9 cellular contexts compared by ENCODE assay signal in the genomic region with DNA sequence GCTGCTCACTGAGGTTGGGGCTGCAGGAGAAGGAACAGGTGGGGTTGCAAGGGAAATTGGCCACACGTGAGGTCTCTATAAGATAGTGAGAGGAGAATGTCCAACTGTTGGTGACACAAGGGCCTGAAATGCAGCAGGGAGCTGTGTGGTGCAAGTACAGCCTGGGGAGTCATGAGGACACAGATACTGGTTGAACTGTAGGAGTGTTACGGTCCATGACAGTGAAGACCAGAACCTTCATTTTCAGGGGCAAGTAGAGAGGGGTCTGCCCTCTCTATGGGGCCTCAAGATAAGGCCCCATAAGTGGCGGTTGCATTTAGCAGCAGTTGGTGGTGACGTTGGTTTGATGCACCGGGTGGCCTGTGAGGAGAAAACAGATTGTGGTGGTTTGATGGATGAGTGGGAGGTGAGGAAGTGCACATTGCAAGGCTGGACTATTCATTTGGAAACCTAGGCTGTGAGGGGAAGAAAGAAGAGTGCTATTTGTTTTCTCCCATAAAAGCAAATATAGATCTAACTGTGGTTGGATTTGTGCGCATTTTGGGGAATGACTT. TPM values are rescaled to one million over a fixed set of nuclear protein-coding genes. Genes with fewer than 3 reads are reported as not detected.
DNase-seq lines count a peak whose midpoint lies in the region; ATAC-seq, FAIRE-seq and TF ChIP-seq lines count a peak whose summit lies in the region.
"Had no signal": no experiment of that assay in that cellular context is flagged by ENCODE, and none has a peak within 500 bp of the region (broad histone marks: within the 10 kb centered on the region; RNA-seq: fewer than 3 reads in every experiment).

No MANE protein-coding gene starts in this region.

- H3K4me1 Mint-ChIP-seq in effector memory CD8-positive, alpha-beta T cell (ENCODE audit: low read depth in 2 of 2): peaks cover 20 to 26% of the 10 kb centered on the region in 2 donors
- H3K4me1 Mint-ChIP-seq in mesothelial cell of epicardium: peaks cover 8% of the 10 kb centered on the region

- no peaks in the 10 kb centered on the region for H3K36me3 Mint-ChIP-seq in effector memory CD8-positive, alpha-beta T cell (ENCODE audit: insufficient read depth)
- H3K36me3 Mint-ChIP-seq in mesothelial cell of epicardium: no peaks in the 10 kb centered on the region

- FAIRE-seq in GM12892 (lab: Jason Lieb, UNC) (no peak), frontal cortex (lab: Jason Lieb, UNC) (no peak)

- TF ChIP-seq POLR2A in GM12892 (IDR thresholded peaks at IDR 0.05; ENCODE audit: low read depth, low read length): no peak

- H3K27ac Mint-ChIP-seq in effector memory CD8-positive, alpha-beta T cell: peak overlapping the region; percentile 21 to 67
- H3K27ac Mint-ChIP-seq in mesothelial cell of epicardium: no peak overlapping the region

- H3K9me3 Mint-ChIP-seq in effector memory CD8-positive, alpha-beta T cell: no peaks in the 10 kb centered on the region
- H3K9me3 Mint-ChIP-seq in mesothelial cell of epicardium: no peaks in the 10 kb centered on the region

- peak overlapping the region in 1 of 2 donors; percentile 3 for H3K4me3 Mint-ChIP-seq in effector memory CD8-positive, alpha-beta T cell
- H3K4me3 Mint-ChIP-seq in mesothelial cell of epicardium: no peak overlapping the region

- no peak for ATAC-seq in effector memory CD8-positive, alpha-beta T cell (replicated peaks)

- TF ChIP-seq CTCF in mesothelial cell of epicardium (IDR thresholded peaks at IDR 0.05; ENCODE audit: unreplicated experiment): no peak

- DNase-seq in stimulated activated CD4-positive, alpha-beta T cell treated with anti-CD3 and anti-CD28 coated beads, Interleukin-15, amount 100 ng/mL, for 24 hours: peak; percentile 75
- no peak for DNase-seq in stimulated activated CD4-positive, alpha-beta T cell treated with anti-CD3 and anti-CD28 coated beads, Interleukin-12 subunit alpha, Interleukin-12 subunit beta, amount 100 ng/mL, for 4 hours
- DNase-seq in OCI-M1 (lab: John Stamatoyannopoulos, UW): peak; percentile 95
- no peak for DNase-seq in effector memory CD8-positive, alpha-beta T cell
- DNase-seq in GM12892 (ENCODE audit: insufficient read length): no peak
- no peak for DNase-seq in frontal cortex (ENCODE audit: low spot score in 2 of 2)
- no peak for DNase-seq in mesothelial cell of epicardium (ENCODE audit: low spot score in 2 of 2, unreplicated experiment in 2 of 2)
- DNase-seq in mucosa of gallbladder (ENCODE audit: low spot score): no peak
- DNase-seq: NCI-H510A treated with DMSO at 0.1 percent for 48 hours had no signal

- no peaks in the 10 kb centered on the region for H3K27me3 Mint-ChIP-seq in effector memory CD8-positive, alpha-beta T cell
- H3K27me3 Mint-ChIP-seq in mesothelial cell of epicardium (ENCODE audit: low read depth): peaks cover 3% of the 10 kb centered on the region

RNA-seq across cellular contexts. Expression of a gene that starts 39.4 kb away (rescaled TPM):
- polyA plus RNA-seq in GM12892 (2012; ENCODE audit: missing spikeins): 1.1 TPM
- total RNA-seq in frontal cortex (14.3 TPM), mesothelial cell of epicardium (8.9 to 15.4 TPM (median 15.0 TPM) in 3 replicates), mucosa of gallbladder (158 TPM)

Comparison
In these comparisons a context has a peak if more than half of its experiments do, and no peak if none do; other contexts are left out.
1. DNase-seq: peak in stimulated activated CD4-positive, alpha-beta T cell treated with anti-CD3 and anti-CD28 coated beads, Interleukin-15, amount 100 ng/mL, for 24 hours (single experiment) and OCI-M1 (single experiment); none in stimulated activated CD4-positive, alpha-beta T cell treated with anti-CD3 and anti-CD28 coated beads, Interleukin-12 subunit alpha, Interleukin-12 subunit beta, amount 100 ng/mL, for 4 hours (single experiment), effector memory CD8-positive, alpha-beta T cell (0 of 3), GM12892 (single experiment), frontal cortex (0 of 2), mesothelial cell of epicardium (0 of 2) and mucosa of gallbladder (single experiment).